In genomic region chr3:127421943-127422662, GRCh38 we compare ENCODE assay signal across 20 cellular contexts.
DNase-seq lines count a peak whose midpoint lies in the region; ATAC-seq and TF ChIP-seq lines count a peak whose summit lies in the region.
"Had no signal": no experiment of that assay in that cellular context is flagged by ENCODE, and none has a peak within 500 bp of the region (broad histone marks: within the 10 kb centered on the region; RNA-seq: fewer than 3 reads in every experiment).

No MANE protein-coding gene starts in this region.

- DNase-seq in H7 (peak; percentile 25), dorsolateral prefrontal cortex (no peak), mucosa of gallbladder (ENCODE audit: low spot score) (peak; percentile 3), cerebellum (ENCODE audit: low spot score) (no peak), GM19238 (ENCODE audit: insufficient read length, low spot score) (no peak)
- DNase-seq in activated effector memory CD4-positive, alpha-beta T cell treated with anti-CD3 and anti-CD28 coated beads, Interleukin-2, amount 50 U/mL, for 16 hours = no peak
- DNase-seq: COR-L47; Kasumi-1; MM.1S; NCI-H1092 treated with DMSO at 0.1 percent for 48 hours; NCI-H2081 treated with DMSO at 0.1 percent for 48 hours; NCI-H2227 treated with DMSO at 0.1 percent for 48 hours; NCI-H526; NK-92 treated with Interleukin-12 subunit alpha and Interleukin-12 subunit beta, amount 100 ng/mL, for 24 hours; PC-3 had no signal

- H3K9me3 ChIP-seq in BLaER1 = no peaks in the 10 kb centered on the region
- H3K9me3 ChIP-seq: A549, HAP-1 had no signal

- peak overlapping the region; percentile 55 for H3K4me2 ChIP-seq in BLaER1
- H3K4me2 ChIP-seq: A549 had no signal

- no peaks in the 10 kb centered on the region for H3K36me3 ChIP-seq in BLaER1
- no peaks in the 10 kb centered on the region for H3K36me3 ChIP-seq in H7 (replicated peaks; ENCODE audit: control insufficient read depth, insufficient read depth, low read length)
- H3K36me3 ChIP-seq: HAP-1 had no signal

- H3K27ac ChIP-seq in BLaER1 = no peak overlapping the region
- peak overlapping the region in 49 of 59 donors; percentile 12 to 88 (median 65) for H3K27ac ChIP-seq in dorsolateral prefrontal cortex
- H3K27ac ChIP-seq: A549, HL-60 had no signal

- 0 out of 2 replicates have a peak, but pooled peaks cover 8% of the 10 kb centered on the region for H4K20me1 ChIP-seq in BLaER1

- H3K4me1 ChIP-seq in BLaER1 = peaks cover 21% of the 10 kb centered on the region
- H3K4me1 ChIP-seq: A549 had no signal

- intact Hi-C loops in dorsolateral prefrontal cortex (cut with DNase I) = no loop called here

- no peak for TF ChIP-seq CTCF in dorsolateral prefrontal cortex (IDR thresholded peaks at IDR 0.05 in 54 of 56, conservative IDR thresholded peaks at IDR 0.05 in 2 of 56; ENCODE audit: low read depth in 1 of 56, partially characterized antibody in 56 of 56)

- peaks cover 40% of the 10 kb centered on the region for H3K27me3 ChIP-seq in BLaER1
- H3K27me3 ChIP-seq in H7 (ENCODE audit: control insufficient read depth, insufficient read depth, low read length) = no peaks in the 10 kb centered on the region
- H3K27me3 ChIP-seq in dorsolateral prefrontal cortex = peaks cover 0 to 46% (median 0%) of the 10 kb centered on the region in 45 donors

- ATAC-seq in HG02840 (IDR thresholded peaks at IDR 0.05; ENCODE audit: low FRiP score, unreplicated experiment) = no peak
- ATAC-seq: A549, PC-3 had no signal

- H3K4me3 ChIP-seq in BLaER1 (no peak overlapping the region), H7 (ENCODE audit: insufficient read depth, low read depth, low read length) (no peak overlapping the region), dorsolateral prefrontal cortex (peak overlapping the region in 2 of 59 donors; percentile 5 to 16)
- H3K4me3 ChIP-seq: A549, HAP-1 had no signal

- H3K9ac ChIP-seq in BLaER1 = no peak overlapping the region

Comparison
In these comparisons a context has a peak if more than half of its experiments do, and no peak if none do; other contexts are left out.
1. DNase-seq: peak in H7 (single experiment) and mucosa of gallbladder (single experiment); none in dorsolateral prefrontal cortex (0 of 10), activated effector memory CD4-positive, alpha-beta T cell treated with anti-CD3 and anti-CD28 coated beads, Interleukin-2, amount 50 U/mL, for 16 hours (single experiment), cerebellum (single experiment) and GM19238 (single experiment).